7 cellular contexts compared by ENCODE assay signal in the genomic region with DNA sequence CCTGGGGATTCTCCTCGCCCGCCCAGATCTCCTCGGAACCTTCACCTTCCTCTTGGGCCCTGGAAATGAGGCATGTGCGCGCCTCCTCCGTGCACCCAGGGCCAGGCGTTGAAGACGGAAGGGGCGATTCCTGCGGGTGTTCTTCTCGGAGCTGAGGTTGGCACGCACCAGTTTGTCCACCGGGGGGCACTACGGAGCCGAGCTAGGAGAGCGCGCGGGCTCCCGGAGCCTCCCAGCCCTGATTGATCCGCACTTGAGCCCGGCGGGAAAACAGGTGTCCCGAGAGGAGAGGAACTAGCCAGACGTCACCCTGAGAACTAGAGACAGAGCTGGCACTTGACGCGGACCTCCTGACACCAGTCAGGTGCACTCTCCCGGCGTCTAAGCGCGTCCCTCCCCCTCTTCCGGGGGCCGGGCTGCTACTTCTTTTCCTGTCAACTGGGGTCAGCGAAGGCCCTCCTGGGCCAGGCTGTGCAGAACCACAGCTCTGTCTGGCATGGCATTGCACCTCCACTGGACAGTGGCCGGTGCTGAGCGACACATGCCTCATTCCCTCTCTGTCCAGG. TPM values are rescaled to one million over a fixed set of nuclear protein-coding genes. Genes with fewer than 3 reads are reported as not detected.
A peak's percentile ranks its signal among the peaks of the same experiment; 100 is the strongest.
DNase-seq lines count a peak whose midpoint lies in the region; ATAC-seq and TF ChIP-seq lines count a peak whose summit lies in the region.

No MANE protein-coding gene starts in this region.

- no peak overlapping the region for H3K27ac ChIP-seq in lower lobe of right lung

- DNase-seq in NCI-H524 treated with DMSO at 0.1 percent for 48 hours (lab: John Stamatoyannopoulos, UW) = peak; percentile 87
- DNase-seq in activated CD4-positive, alpha-beta T cell treated with anti-CD3 and anti-CD28 coated beads, Interleukin-2, amount 50 U/mL, for 1 hour = peak; percentile 76
- peak; percentile 28 to 66 for DNase-seq in dermis microvascular lymphatic vessel endothelial cell (ENCODE audit: low read depth in 2 of 2)
- peak; percentile 91 for DNase-seq in lower lobe of right lung
- peak; percentile 19 to 75 (median 42) for DNase-seq in stimulated activated CD4-positive, alpha-beta T cell treated with anti-CD3 and anti-CD28 coated beads, TNF-alpha, amount 100 ng/mL, for 1 hour (ENCODE audit: low read depth in 3 of 3, low spot score in 1 of 3)

- H3K36me3 ChIP-seq in lower lobe of right lung = no peaks in the 10 kb centered on the region

- peaks cover 4% of the 10 kb centered on the region for H3K27me3 ChIP-seq in lower lobe of right lung (ENCODE audit: low read depth)

- intact Hi-C loops in lower lobe of right lung (cut with DNase I) = no loop called here

- peaks cover 11% of the 10 kb centered on the region for H3K4me1 ChIP-seq in lower lobe of right lung

- TF ChIP-seq CTCF in lower lobe of right lung (IDR thresholded peaks at IDR 0.05) = peak; percentile 92

- peak overlapping the region; percentile 46 for H3K4me3 ChIP-seq in lower lobe of right lung

- ATAC-seq in GM18498 (IDR thresholded peaks at IDR 0.05; ENCODE audit: unreplicated experiment) = peak; percentile 74
- peak; percentile 87 for ATAC-seq in HG03342 (IDR thresholded peaks at IDR 0.05; ENCODE audit: unreplicated experiment)
- ATAC-seq in lower lobe of right lung = peak; percentile 96

- no peaks in the 10 kb centered on the region for H3K9me3 ChIP-seq in lower lobe of right lung

RNA-seq across cellular contexts. Expression of gene SERINC2, which starts 18.3 kb away (rescaled TPM):
- total RNA-seq in dermis microvascular lymphatic vessel endothelial cell (5.9 and 15.0 TPM in 2 replicates), lower lobe of right lung (32.3 TPM)

RNA-seq across cellular contexts. Expression of gene FABP3, which starts 21.8 kb away (rescaled TPM):
- total RNA-seq in dermis microvascular lymphatic vessel endothelial cell = 0.13 and 1.3 TPM in 2 replicates
- 24.5 TPM for total RNA-seq in lower lobe of right lung

Comparison
In these comparisons a context has a peak if more than half of its experiments do, and no peak if none do; other contexts are left out.
1. RNA of gene FABP3, which starts 21.8 kb away (total RNA-seq): 24.5 TPM in lower lobe of right lung (single experiment); 0.13 to 1.3 TPM in dermis microvascular lymphatic vessel endothelial cell; every median in the first group is over 10 times any median in the second.
2. Peak in every context shown above with its lines, with median percentiles within 50 percentile points of each other: ATAC-seq and DNase-seq.